ENCODE assay signal across 13 cellular contexts in the genomic region with DNA sequence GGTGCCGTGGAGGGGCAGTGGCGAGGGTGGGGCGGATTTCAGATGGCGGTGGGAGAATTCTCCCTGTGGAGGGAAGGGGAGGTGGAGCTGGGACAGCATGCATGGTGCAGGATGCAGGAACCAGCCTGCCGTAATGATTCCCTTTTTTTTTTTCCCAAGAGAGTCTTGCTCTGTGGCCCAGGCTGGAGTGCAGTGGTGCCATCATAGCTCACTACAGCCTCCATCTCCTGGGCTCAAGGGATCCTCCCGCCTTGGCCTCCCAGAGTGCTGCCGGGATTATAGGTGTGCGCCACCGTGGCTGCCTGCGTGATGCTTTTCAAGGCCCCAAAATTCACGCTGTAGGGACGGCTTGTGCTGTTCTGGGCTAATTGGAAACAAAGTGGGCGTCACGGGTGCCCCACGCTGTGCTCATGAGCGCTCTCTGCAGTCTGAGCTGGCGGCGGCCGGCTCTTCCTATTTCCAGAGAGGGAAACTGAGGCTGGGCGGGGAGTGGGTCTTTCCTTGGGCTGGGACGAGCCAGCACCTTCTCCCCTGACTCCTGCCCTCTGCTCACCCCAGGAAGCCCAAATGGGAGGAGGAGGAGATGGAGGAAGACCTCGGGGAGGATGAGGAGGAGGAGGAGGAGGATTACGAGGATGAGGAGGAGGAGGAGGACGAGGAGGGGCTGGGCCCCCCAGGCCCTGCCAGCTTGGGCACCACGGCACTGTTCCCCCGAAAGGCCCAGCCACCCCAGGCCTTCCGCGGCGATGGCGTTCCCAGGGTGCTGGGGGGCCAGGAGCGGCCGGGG. TPM values are rescaled to one million over a fixed set of nuclear protein-coding genes. Genes with fewer than 3 reads are reported as not detected.
A peak's percentile ranks its signal among the peaks of the same experiment; 100 is the strongest.
DNase-seq lines count a peak whose midpoint lies in the region; ATAC-seq and TF ChIP-seq lines count a peak whose summit lies in the region.
"Had no signal": no experiment of that assay in that cellular context is flagged by ENCODE, and none has a peak within 500 bp of the region (broad histone marks: within the 10 kb centered on the region; RNA-seq: fewer than 3 reads in every experiment).

No MANE protein-coding gene starts in this region.

- H4K20me1 ChIP-seq in smooth muscle cell (ENCODE audit: low read depth): peaks cover 80% of the 10 kb centered on the region

- ATAC-seq in gastroesophageal sphincter: no peak
- no peak for ATAC-seq in HG02759 (IDR thresholded peaks at IDR 0.05; ENCODE audit: unreplicated experiment)
- no peak for ATAC-seq in HG03469 (IDR thresholded peaks at IDR 0.05; ENCODE audit: unreplicated experiment)
- ATAC-seq in GM18868 (IDR thresholded peaks at IDR 0.05; ENCODE audit: unreplicated experiment): no peak

- H3K9me3 ChIP-seq in gastroesophageal sphincter (no peaks in the 10 kb centered on the region), smooth muscle cell (replicated peaks; ENCODE audit: low read depth) (no peaks in the 10 kb centered on the region), testis (no peaks in the 10 kb centered on the region)
- H3K9me3 ChIP-seq: SJSA1 had no signal

- no peak for DNase-seq in GM12865 (ENCODE audit: low read depth)
- no peak for DNase-seq in RWPE1 (ENCODE audit: low spot score)
- no peak for DNase-seq in smooth muscle cell (lab: John Stamatoyannopoulos, UW; ENCODE audit: unreplicated experiment)
- no peak for DNase-seq in testis
- DNase-seq: NCI-H526; stimulated activated CD4-positive, alpha-beta T cell treated with anti-CD3 and anti-CD28 coated beads, Interleukin-2, amount 100 ng/mL, for 24 hours had no signal

- H3K4me3 ChIP-seq in GM12865 (ENCODE audit: low read depth, low read length): peak overlapping the region; percentile 53
- no peak overlapping the region for H3K4me3 ChIP-seq in gastroesophageal sphincter
- no peak overlapping the region for H3K4me3 ChIP-seq in smooth muscle cell
- H3K4me3 ChIP-seq in testis: no peak overlapping the region
- H3K4me3 ChIP-seq: SJSA1 had no signal

- 75 to 97% methylated on average over 4 to 5 of the region's 32 CpGs for WGBS in gastroesophageal sphincter (ENCODE audit: low coverage in 1 of 2), 2 donors
- 87% methylated on average over 31 of the region's 32 CpGs for WGBS in smooth muscle cell (ENCODE audit: low lambda C conversion rate)
- 85 to 93% methylated on average over 20 to 32 of the region's 32 CpGs for WGBS in testis, 2 donors

- H3K27ac ChIP-seq in RWPE1: peak overlapping the region; percentile 79; the same call in 1 of the 2 replicates
- H3K27ac ChIP-seq in gastroesophageal sphincter: peak overlapping the region in 3 of 4 donors; percentile 80 to 81 (median 81)
- peak overlapping the region; percentile 85 for H3K27ac ChIP-seq in smooth muscle cell (ENCODE audit: low read depth)
- no peak overlapping the region for H3K27ac ChIP-seq in testis
- H3K27ac ChIP-seq: SJSA1 had no signal

- no peak overlapping the region for H2AFZ ChIP-seq in smooth muscle cell (ENCODE audit: low read depth)

- peak overlapping the region; percentile 68 for H3K4me2 ChIP-seq in smooth muscle cell

- TF ChIP-seq EP300 in gastroesophageal sphincter (IDR thresholded peaks at IDR 0.05): no peak

- H3K4me1 ChIP-seq in gastroesophageal sphincter: peaks cover 0 to 60% (median 35%) of the 10 kb centered on the region in 3 donors
- peaks cover 14% of the 10 kb centered on the region for H3K4me1 ChIP-seq in smooth muscle cell (ENCODE audit: low read depth)
- peaks cover 42% of the 10 kb centered on the region for H3K4me1 ChIP-seq in testis

- intact Hi-C loops in testis (cut with DNase I; ENCODE audit: low total_unique reads): no loop called here

- no peak for TF ChIP-seq CTCF in GM12865 (IDR thresholded peaks at IDR 0.05; ENCODE audit: insufficient read depth, low read depth, low read length, missing control alignments)
- no peak for TF ChIP-seq CTCF in RWPE1 (conservative IDR thresholded peaks at IDR 0.05; ENCODE audit: low read depth)
- TF ChIP-seq CTCF in gastroesophageal sphincter (IDR thresholded peaks at IDR 0.05): no peak
- no peak for TF ChIP-seq CTCF in smooth muscle cell (IDR thresholded peaks at IDR 0.05; ENCODE audit: borderline replicate concordance, insufficient read depth, poor library complexity, severe bottlenecking)
- TF ChIP-seq CTCF in testis (IDR thresholded peaks at IDR 0.05): no peak

- peaks cover 97% of the 10 kb centered on the region for H3K79me2 ChIP-seq in smooth muscle cell (ENCODE audit: low read depth)

- H3F3A ChIP-seq in smooth muscle cell (ENCODE audit: low read depth): peaks cover 24% of the 10 kb centered on the region

- CTCF ChIA-PET in RWPE1 (lab: Yijun Ruan, JAX): interaction anchor here (0.6 to 1.1 kb wide), 2 partner anchors 21 to 307 kb away, joined by 3 read pairs; no protein-coding TSS in a partner anchor

- H3K36me3 ChIP-seq in gastroesophageal sphincter (peaks cover 0 to 15% of the 10 kb centered on the region in 2 donors), smooth muscle cell (ENCODE audit: low read depth) (no peaks in the 10 kb centered on the region), testis (ENCODE audit: low read depth, missing control alignments) (no peaks in the 10 kb centered on the region)

- H3K9ac ChIP-seq in smooth muscle cell (ENCODE audit: low read depth): peak overlapping the region; percentile 31

- TF ChIP-seq POLR2A in gastroesophageal sphincter (IDR thresholded peaks at IDR 0.05) (no peak), testis (IDR thresholded peaks at IDR 0.05) (no peak)

- H3K27me3 ChIP-seq in gastroesophageal sphincter (no peaks in the 10 kb centered on the region), smooth muscle cell (ENCODE audit: low read depth) (no peaks in the 10 kb centered on the region), testis (no peaks in the 10 kb centered on the region)
- H3K27me3 ChIP-seq: SJSA1 had no signal

- POLR2A ChIA-PET in RWPE1 (lab: Yijun Ruan, JAX; ENCODE audit: low non-redundant PET): no interaction called here

RNA-seq across cellular contexts. Expression of a gene that starts 6.2 kb away (rescaled TPM):
- total RNA-seq in gastroesophageal sphincter: 1 to 10 TPM; 3.6 to 6.2 (median 4.9) TPM
- 50.3 TPM in 2 replicates for total RNA-seq in smooth muscle cell
- polyA plus RNA-seq in smooth muscle cell: 45.7 and 75.2 TPM in 2 replicates
- total RNA-seq in testis: 10 to 100 TPM; 15.3 to 26.5 TPM
- polyA plus RNA-seq in testis (ENCODE audit: insufficient read depth, low read depth, low replicate concordance): 38.2 TPM

RNA-seq across cellular contexts. Expression of a gene that starts 14.9 kb away (rescaled TPM):
- total RNA-seq in gastroesophageal sphincter (not detected), smooth muscle cell (0.27 TPM in 1 of 2 replicates, not detected in the other), testis (not detected)
- polyA plus RNA-seq in smooth muscle cell (0.61 and 1.4 TPM in 2 replicates), testis (ENCODE audit: insufficient read depth, low read depth, low replicate concordance) (not detected)
- total RNA-seq: SJSA1 had no signal
- polyA plus RNA-seq: keratinocyte had no signal

RNA-seq across cellular contexts. Expression of a gene that starts 19.0 kb away (rescaled TPM):
- total RNA-seq in gastroesophageal sphincter: 10 to 100 TPM; 23.7 to 44.9 (median 32.9) TPM
- 25.9 and 42.3 TPM in 2 replicates for total RNA-seq in smooth muscle cell
- polyA plus RNA-seq in smooth muscle cell: 69.4 and 70.5 TPM in 2 replicates
- 10 to 100 TPM; 24.6 to 30.1 TPM for total RNA-seq in testis
- 19.2 TPM for polyA plus RNA-seq in testis (ENCODE audit: insufficient read depth, low read depth, low replicate concordance)

RNA-seq across cellular contexts. Expression of a gene that starts 38.8 kb away (rescaled TPM):
- total RNA-seq in gastroesophageal sphincter (not detected), smooth muscle cell (not detected in 2 replicates), testis (not detected)
- polyA plus RNA-seq in smooth muscle cell (not detected in 2 replicates), testis (ENCODE audit: insufficient read depth, low read depth, low replicate concordance) (not detected)
- total RNA-seq: cerebellum, SJSA1 had no signal
- polyA plus RNA-seq: keratinocyte had no signal

RNA-seq across cellular contexts. Expression of a gene that starts 39.1 kb away (rescaled TPM):
- 10 to 100 TPM; 20.2 to 40.3 (median 28.1) TPM for total RNA-seq in gastroesophageal sphincter
- total RNA-seq in smooth muscle cell: 19.0 and 25.2 TPM in 2 replicates
- polyA plus RNA-seq in smooth muscle cell: 86.8 and 87.1 TPM in 2 replicates
- 100 to 1,000 TPM in 1 of 2 donors, 10 to 100 TPM in 1; 94.7 to 124 TPM for total RNA-seq in testis
- polyA plus RNA-seq in testis (ENCODE audit: insufficient read depth, low read depth, low replicate concordance): 50.7 TPM

Comparison
In these comparisons a context has a peak if more than half of its experiments do, and no peak if none do; other contexts are left out.
1. H3K27ac ChIP-seq: peak in RWPE1 (single experiment), gastroesophageal sphincter (3 of 4) and smooth muscle cell (single experiment); none in testis (0 of 2).